Comparison of ENCODE assay signal across 13 cellular contexts in the genomic region with DNA sequence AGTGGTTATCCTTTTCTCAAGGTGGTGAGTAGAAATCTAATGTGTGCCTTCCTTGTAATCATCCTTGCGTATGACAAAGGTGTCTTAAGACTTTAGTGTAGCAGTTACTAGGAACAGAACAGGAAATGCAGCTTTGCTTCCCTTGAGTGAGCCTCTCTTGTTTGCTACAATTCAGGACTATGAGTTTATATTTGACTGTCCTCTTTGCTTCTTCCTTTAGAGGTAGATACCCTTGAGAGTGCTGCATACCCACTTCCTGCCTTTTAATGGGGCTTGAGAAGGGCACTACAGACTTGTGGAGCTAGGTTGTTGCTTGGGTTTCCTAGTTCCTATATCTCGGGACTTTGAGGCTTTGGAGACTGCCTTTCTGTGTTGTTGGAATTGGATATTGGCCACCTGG. TPM values are rescaled to one million over a fixed set of nuclear protein-coding genes. Genes with fewer than 3 reads are reported as not detected.
A peak's percentile ranks its signal among the peaks of the same experiment; 100 is the strongest.
DNase-seq lines count a peak whose midpoint lies in the region; ATAC-seq, FAIRE-seq and TF ChIP-seq lines count a peak whose summit lies in the region.
"Had no signal": no experiment of that assay in that cellular context is flagged by ENCODE, and none has a peak within 500 bp of the region (broad histone marks: within the 10 kb centered on the region; RNA-seq: fewer than 3 reads in every experiment).

No MANE protein-coding gene starts in this region.

- FAIRE-seq in GM18507 (lab: Jason Lieb, UNC) = peak; percentile 95

- peaks cover 13% of the 10 kb centered on the region for H3K36me3 ChIP-seq in brain microvascular endothelial cell (replicated peaks)
- H3K36me3 ChIP-seq: ovary had no signal

- H3K27me3 ChIP-seq in brain microvascular endothelial cell (replicated peaks) = no peaks in the 10 kb centered on the region
- H3K27me3 ChIP-seq: ovary had no signal

- no peaks in the 10 kb centered on the region for H3K27me3 Mint-ChIP-seq in naive B cell
- H3K27me3 Mint-ChIP-seq: IgD-negative memory B cell had no signal

- H3K27ac ChIP-seq in brain microvascular endothelial cell = no peak overlapping the region
- H3K27ac ChIP-seq: ovary had no signal

- peaks cover 16 to 32% (median 24%) of the 10 kb centered on the region in 3 donors for H3K4me1 Mint-ChIP-seq in naive B cell

- H3K9me3 Mint-ChIP-seq in naive B cell = no peaks in the 10 kb centered on the region
- H3K9me3 Mint-ChIP-seq: IgD-negative memory B cell had no signal

- ATAC-seq in GM21737 (IDR thresholded peaks at IDR 0.05; ENCODE audit: unreplicated experiment) (peak; percentile 92), naive B cell (ENCODE audit: low read depth in 2 of 2) (peak; percentile 95 to 96), GM19328 (IDR thresholded peaks at IDR 0.05; ENCODE audit: unreplicated experiment) (no peak)

- DNase-seq in GM18507 (ENCODE audit: extremely low spot score, insufficient read length, low read depth) (no peak), NAMALWA (ENCODE audit: low spot score) (peak; percentile 29), naive B cell (peak; percentile 30), GM13976 (ENCODE audit: low spot score) (no peak), brain microvascular endothelial cell (no peak), HT-29 (ENCODE audit: low spot score) (no peak)
- DNase-seq: anterior cingulate cortex, NCI-H524 treated with DMSO at 0.1 percent for 48 hours, ovary had no signal

- H3K4me3 ChIP-seq in brain microvascular endothelial cell (ENCODE audit: low read depth, low read length) = no peak overlapping the region
- H3K4me3 ChIP-seq: ovary had no signal

- H3K4me3 Mint-ChIP-seq in naive B cell = peak overlapping the region in 7 of 8 donors; percentile 30 to 71 (median 65)

- in situ Hi-C loops in GM13976 (cut with MboI; ENCODE audit: low sequenced_read_pairs, unreplicated experiment) (no loop called here), brain microvascular endothelial cell (cut with HindIII; ENCODE audit: low pct_ligation_motif_present, low sequenced_read_pairs) (no loop called here)

- TF ChIP-seq CTCF in GM13976 (IDR thresholded peaks at IDR 0.05; ENCODE audit: borderline replicate concordance, control extremely low read depth, extremely low read depth, insufficient read depth, missing control alignments) (no peak), brain microvascular endothelial cell (IDR thresholded peaks at IDR 0.05; ENCODE audit: low read depth, low read length, missing control alignments) (no peak)

- H3K36me3 Mint-ChIP-seq in naive B cell = peaks cover 5 to 7% of the 10 kb centered on the region in 2 donors

- H3K27ac Mint-ChIP-seq in naive B cell = peak overlapping the region; percentile 69 to 93 (median 82)

RNA-seq across cellular contexts. Expression of a gene that starts 3.8 kb away (rescaled TPM):
- polyA plus RNA-seq in naive B cell (ENCODE audit: low read depth in 6 of 6) = under 1 TPM in 3 of 6 donors, not detected in 3; 0.18 to 0.71 (median 0.27) TPM
- total RNA-seq in HT-29 (2014; rRNA removed; shearing (Covaris generic)) = not detected in 2 replicates
- total RNA-seq: Daoy had no signal
- polyA plus RNA-seq: ovary had no signal

Comparison
In these comparisons a context has a peak if more than half of its experiments do, and no peak if none do; other contexts are left out.
1. DNase-seq: peak in NAMALWA (single experiment) and naive B cell (single experiment); none in GM18507 (single experiment), GM13976 (single experiment), brain microvascular endothelial cell (single experiment) and HT-29 (single experiment).